Comparison of ENCODE assay signal across 9 cellular contexts in the genomic region with DNA sequence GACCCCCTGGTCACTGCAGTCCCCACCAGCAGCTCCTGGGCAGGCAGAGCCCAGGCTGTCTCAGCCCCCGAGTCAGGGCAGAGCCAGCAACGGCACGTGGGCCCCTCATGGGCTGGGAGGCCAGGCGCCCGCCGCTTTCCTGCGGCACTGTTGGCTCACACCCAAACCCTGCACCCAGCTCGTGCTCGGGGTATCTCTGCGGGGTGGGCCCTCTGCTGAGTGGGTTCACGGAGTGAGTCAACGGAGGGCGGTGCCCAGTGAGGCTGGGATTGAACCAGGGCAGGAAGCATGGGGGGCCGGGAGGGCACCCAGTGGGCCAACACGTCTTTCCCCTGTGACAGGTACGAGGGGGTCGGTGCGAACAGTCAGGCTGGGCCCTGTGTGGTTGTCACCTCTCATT. TPM values are rescaled to one million over a fixed set of nuclear protein-coding genes. Genes with fewer than 3 reads are reported as not detected.
DNase-seq lines count a peak whose midpoint lies in the region; TF ChIP-seq lines count a peak whose summit lies in the region.
"Had no signal": no experiment of that assay in that cellular context is flagged by ENCODE, and none has a peak within 500 bp of the region (broad histone marks: within the 10 kb centered on the region; RNA-seq: fewer than 3 reads in every experiment).

No MANE protein-coding gene starts in this region.

- DNase-seq in SW480 (ENCODE audit: low spot score) (peak; percentile 97), mesenteric fat pad (ENCODE audit: low spot score) (peak; percentile 90), substantia nigra (lab: John Stamatoyannopoulos, UW) (peak in 15 of 49 donors; percentile 17 to 65 (median 47)), HFFc6 (no peak), retina (no peak), HPDE6-E6E7 (ENCODE audit: extremely low spot score) (no peak)
- DNase-seq in activated naive CD8-positive, alpha-beta T cell treated with anti-CD3 and anti-CD28 coated beads for 36 hours, result peak; percentile 89
- DNase-seq: IMR-90 had no signal

- peaks cover 43% of the 10 kb centered on the region for H3K36me3 Mint-ChIP-seq in activated naive CD8-positive, alpha-beta T cell treated with anti-CD3 and anti-CD28 coated beads for 36 hours
- H3K36me3 Mint-ChIP-seq in HFFc6 (ENCODE audit: low read depth), result no peaks in the 10 kb centered on the region

- H3K4me1 Mint-ChIP-seq in activated naive CD8-positive, alpha-beta T cell treated with anti-CD3 and anti-CD28 coated beads for 36 hours, result peaks cover 62% of the 10 kb centered on the region
- no peaks in the 10 kb centered on the region for H3K4me1 Mint-ChIP-seq in HFFc6 (ENCODE audit: low read depth)

- H3K9me3 Mint-ChIP-seq in activated naive CD8-positive, alpha-beta T cell treated with anti-CD3 and anti-CD28 coated beads for 36 hours, result peaks cover 6% of the 10 kb centered on the region
- no peaks in the 10 kb centered on the region for H3K9me3 Mint-ChIP-seq in HFFc6

- no peaks in the 10 kb centered on the region for H3K27me3 Mint-ChIP-seq in activated naive CD8-positive, alpha-beta T cell treated with anti-CD3 and anti-CD28 coated beads for 36 hours
- peaks cover 8% of the 10 kb centered on the region for H3K27me3 Mint-ChIP-seq in HFFc6 (ENCODE audit: insufficient read depth)

- peak overlapping the region; percentile 97 for H3K27ac Mint-ChIP-seq in activated naive CD8-positive, alpha-beta T cell treated with anti-CD3 and anti-CD28 coated beads for 36 hours
- no peak overlapping the region for H3K27ac Mint-ChIP-seq in HFFc6

- TF ChIP-seq CTCF in HFFc6 (IDR thresholded peaks at IDR 0.05), result no peak

- peak overlapping the region; percentile 100 for H3K27ac ChIP-seq in substantia nigra (ENCODE audit: low read depth, low read length, poor library complexity, severe bottlenecking)

- H3K4me3 Mint-ChIP-seq in activated naive CD8-positive, alpha-beta T cell treated with anti-CD3 and anti-CD28 coated beads for 36 hours, result peak overlapping the region; percentile 52
- no peak overlapping the region for H3K4me3 Mint-ChIP-seq in HFFc6

RNA-seq across cellular contexts. Expression of gene ADAP1, which starts 28.9 kb away (rescaled TPM):
- 10 to 100 TPM; 49.9 to 56.7 TPM for total RNA-seq in activated naive CD8-positive, alpha-beta T cell treated with anti-CD3 and anti-CD28 coated beads for 36 hours
- total RNA-seq in mesenteric fat pad, result 19.2 TPM
- 1 to 10 TPM in 2 of 6 experiments, under 1 TPM in 4; 0.64 to 1.1 (median 0.90) TPM for total RNA-seq in HFFc6 (2021; fragmentation: NEBNext Ultra II Directional; extraction: Animal tissue kit (Norgen Biotek cat#: 25700))

RNA-seq across cellular contexts. Expression of gene GET4, which starts 49.2 kb away (rescaled TPM):
- total RNA-seq in activated naive CD8-positive, alpha-beta T cell treated with anti-CD3 and anti-CD28 coated beads for 36 hours, result 10 to 100 TPM; 35.2 to 39.6 TPM
- total RNA-seq in mesenteric fat pad, result 29.8 TPM
- 10 to 100 TPM; 21.3 to 26.3 (median 25.5) TPM for total RNA-seq in HFFc6 (2021; fragmentation: NEBNext Ultra II Directional; extraction: Animal tissue kit (Norgen Biotek cat#: 25700))

RNA-seq across cellular contexts. Expression of gene COX19, which starts 49.7 kb away (rescaled TPM):
- total RNA-seq in activated naive CD8-positive, alpha-beta T cell treated with anti-CD3 and anti-CD28 coated beads for 36 hours, result 10 to 100 TPM; 17.7 to 18.1 TPM
- 6.3 TPM for total RNA-seq in mesenteric fat pad
- 1 to 10 TPM; 5.6 to 7.6 (median 6.5) TPM for total RNA-seq in HFFc6 (2021; fragmentation: NEBNext Ultra II Directional; extraction: Animal tissue kit (Norgen Biotek cat#: 25700))

RNA-seq across cellular contexts. Expression of gene CYP2W1, which starts 57.4 kb away (rescaled TPM):
- total RNA-seq in activated naive CD8-positive, alpha-beta T cell treated with anti-CD3 and anti-CD28 coated beads for 36 hours, result not detected
- not detected for total RNA-seq in mesenteric fat pad
- under 1 TPM in 2 of 6 experiments, not detected in 4; 0.15 to 0.25 TPM for total RNA-seq in HFFc6 (2021; fragmentation: NEBNext Ultra II Directional; extraction: Animal tissue kit (Norgen Biotek cat#: 25700))
- total RNA-seq: dermis microvascular lymphatic vessel endothelial cell, IMR-90 had no signal

Comparison
In these comparisons a context has a peak if more than half of its experiments do, and no peak if none do; other contexts are left out.
1. DNase-seq: peak in SW480 (single experiment), activated naive CD8-positive, alpha-beta T cell treated with anti-CD3 and anti-CD28 coated beads for 36 hours (single experiment) and mesenteric fat pad (single experiment); none in HFFc6 (single experiment), retina (single experiment) and HPDE6-E6E7 (single experiment).